Comparison of ENCODE assay signal across 26 cellular contexts in the genomic region with DNA sequence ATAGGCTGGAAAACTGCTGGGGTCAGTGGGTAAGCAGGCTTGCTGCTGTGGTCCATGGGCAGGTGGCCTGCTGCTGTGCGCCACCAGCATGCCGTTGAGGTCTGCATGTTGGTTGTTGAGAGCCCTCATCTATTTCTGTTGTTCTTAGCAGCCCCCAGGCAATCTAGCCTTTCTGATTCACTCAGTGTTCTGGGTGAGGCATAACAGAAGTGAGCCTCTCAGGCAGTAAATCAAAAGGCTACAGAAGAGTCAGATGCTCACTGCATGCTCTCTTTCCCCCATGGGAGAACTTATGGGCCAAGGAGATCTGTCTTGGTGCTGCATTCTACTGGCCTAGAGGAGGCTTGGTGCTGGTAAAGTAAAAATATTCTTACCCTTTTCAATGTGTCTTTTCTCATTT.
"Had no signal": no experiment of that assay in that cellular context is flagged by ENCODE, and none has a peak within 500 bp of the region (broad histone marks: within the 10 kb centered on the region; RNA-seq: fewer than 3 reads in every experiment).

No MANE protein-coding gene starts in this region.

- H3K27ac Mint-ChIP-seq: dendritic cell treated with granulocyte-macrophage colony-stimulating factor and Interleukin-4, amounts not matched to agents 40 ng/mL and 50 ng/mL, for 4 days; effector memory CD8-positive, alpha-beta T cell; nephron progenitor cell; stimulated activated naive B cell treated with anti-CD40 and anti-IgM and Interleukin-4, amounts not matched to agents 10 μg/mL and 1 μg/mL and 100 μg/mL, for 72 hours; stimulated activated naive CD8-positive, alpha-beta T cell treated with anti-CD3 and anti-CD28 coated beads, Interleukin-15, amount 100 ng/mL, for 72 hours had no signal

- H3K27me3 ChIP-seq: esophagus muscularis mucosa, foreskin keratinocyte, hepatocyte, right lobe of liver, testis, tibial nerve had no signal

- H3K4me3 Mint-ChIP-seq: dendritic cell treated with granulocyte-macrophage colony-stimulating factor and Interleukin-4, amounts not matched to agents 40 ng/mL and 50 ng/mL, for 4 days; effector memory CD8-positive, alpha-beta T cell; naive B cell; nephron progenitor cell; stimulated activated naive B cell treated with anti-CD40 and anti-IgM and Interleukin-4, amounts not matched to agents 10 μg/mL and 1 μg/mL and 100 μg/mL, for 72 hours; stimulated activated naive CD8-positive, alpha-beta T cell treated with anti-CD3 and anti-CD28 coated beads, Interleukin-15, amount 100 ng/mL, for 72 hours had no signal

- H3K27ac ChIP-seq: epithelial cell of prostate, esophagus muscularis mucosa, foreskin keratinocyte, hepatocyte, neutrophil, psoas muscle, right lobe of liver, spleen, testis, tibial nerve had no signal

- ATAC-seq: effector memory CD8-positive, alpha-beta T cell; foreskin keratinocyte; left cardiac atrium; left ventricle myocardium superior; psoas muscle; right lobe of liver; stimulated activated naive B cell treated with anti-CD40 and anti-IgM and Interleukin-4, amounts not matched to agents 10 μg/mL and 1 μg/mL and 100 μg/mL, for 72 hours; stimulated activated naive CD8-positive, alpha-beta T cell treated with anti-CD3 and anti-CD28 coated beads, Interleukin-15, amount 100 ng/mL, for 72 hours had no signal

- H2AFZ ChIP-seq: hepatocyte had no signal

- H3K79me2 ChIP-seq: hepatocyte had no signal

- H3K9me3 ChIP-seq: neutrophil, psoas muscle, right lobe of liver, testis had no signal

- H3K9me3 Mint-ChIP-seq: effector memory CD8-positive, alpha-beta T cell had no signal

- DNase-seq: effector memory CD8-positive, alpha-beta T cell; foreskin keratinocyte; head of caudate nucleus; kidney; left cardiac atrium; left ventricle myocardium superior; mesendoderm; naive B cell; nephron progenitor cell; psoas muscle; retina; right lobe of liver; spleen; stimulated activated CD4-positive, alpha-beta T cell treated with anti-CD3 and anti-CD28 coated beads, Interleukin-15, amount 100 ng/mL, for 24 hours; stimulated activated CD4-positive, alpha-beta T cell treated with anti-CD3 and anti-CD28 coated beads, Interleukin-1b, Interleukin-23, amount 100 ng/mL, for 48 hours; stimulated activated CD4-positive, alpha-beta T cell treated with anti-CD3 and anti-CD28 coated beads, Interleukin-4, amount 100 ng/mL, for 4 hours; stimulated activated naive B cell treated with anti-CD40 and anti-IgM and Interleukin-4, amounts not matched to agents 10 μg/mL and 1 μg/mL and 100 μg/mL, for 72 hours; stimulated activated naive CD8-positive, alpha-beta T cell treated with anti-CD3 and anti-CD28 coated beads, Interleukin-15, amount 100 ng/mL, for 72 hours; testis had no signal

- H3K36me3 ChIP-seq: esophagus muscularis mucosa, neutrophil, right lobe of liver, spleen, tibial nerve had no signal

- H3K4me2 ChIP-seq: hepatocyte had no signal

- H3K4me3 ChIP-seq: esophagus muscularis mucosa, hepatocyte, lung, psoas muscle, right lobe of liver, spleen, testis, tibial nerve had no signal

- H3K4me1 ChIP-seq: foreskin keratinocyte, psoas muscle, right lobe of liver had no signal
